In the genomic region with DNA sequence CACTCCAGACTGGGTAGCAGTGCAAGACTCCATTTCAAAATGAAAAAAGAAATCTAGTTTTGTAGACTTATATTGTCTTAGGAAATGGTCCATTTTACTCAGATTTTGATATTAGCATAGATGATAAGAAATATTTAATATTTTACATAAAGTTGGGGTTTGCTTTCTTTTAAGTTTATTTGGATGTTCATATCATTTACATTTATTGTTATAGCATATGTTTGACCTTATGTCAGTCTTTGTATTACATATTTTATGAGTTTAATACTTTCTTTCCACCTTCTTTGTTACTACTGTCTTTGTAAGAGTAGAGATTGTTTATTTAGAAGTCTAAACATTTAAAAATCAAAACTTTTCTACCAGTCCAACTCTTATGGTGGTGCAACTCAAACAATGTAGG, we compare ENCODE assay signal across 34 cellular contexts.
DNase-seq lines count a peak whose midpoint lies in the region; ATAC-seq, FAIRE-seq and TF ChIP-seq lines count a peak whose summit lies in the region.
"Had no signal": no experiment of that assay in that cellular context is flagged by ENCODE, and none has a peak within 500 bp of the region (broad histone marks: within the 10 kb centered on the region; RNA-seq: fewer than 3 reads in every experiment).

No MANE protein-coding gene starts in this region.

- no peaks in the 10 kb centered on the region for H4K20me1 ChIP-seq in K562 (replicated peaks; ENCODE audit: control insufficient read depth, insufficient read depth, low read length)
- H4K20me1 ChIP-seq: BLaER1; BLaER1 treated with 17β-estradiol and CSF1 and Interleukin-3, amounts not matched to agents 10 nM and 100 nM had no signal

- ATAC-seq in K562 (no peak), HG03025 (IDR thresholded peaks at IDR 0.05; ENCODE audit: low FRiP score, unreplicated experiment) (no peak)
- ATAC-seq: A549; CD8-positive, alpha-beta T cell had no signal

- TF ChIP-seq POLR2A in K562 (conservative IDR thresholded peaks at IDR 0.05), result no peak

- H2AFZ ChIP-seq in K562 (ENCODE audit: low read depth, low read length), result no peak overlapping the region

- no peak for TF ChIP-seq EP300 in K562 (IDR thresholded peaks at IDR 0.05; ENCODE audit: low read length)

- CTCF ChIA-PET in K562 (lab: Yijun Ruan, JAX; ENCODE audit: low intra/inter-chr PET ratio), result no interaction called here

- no peak overlapping the region for H3K9ac ChIP-seq in K562 (ENCODE audit: insufficient read depth in 1 of 2, low read depth in 2 of 2, low read length in 2 of 2)
- H3K9ac ChIP-seq: BLaER1; BLaER1 treated with 17β-estradiol and CSF1 and Interleukin-3, amounts not matched to agents 10 nM and 100 nM had no signal

- no peaks in the 10 kb centered on the region for H3K4me1 Mint-ChIP-seq in HFFc6 (ENCODE audit: low read depth)
- H3K4me1 Mint-ChIP-seq: B cell; CD14-positive monocyte; CD4-positive, alpha-beta memory T cell; CD4-positive, CD25-positive, alpha-beta regulatory T cell; CD8-positive, alpha-beta memory T cell had no signal

- H3K27me3 ChIP-seq in K562 (ENCODE audit: control insufficient read depth in 2 of 2, insufficient read depth in 2 of 2, low read length in 2 of 2), result no peaks in the 10 kb centered on the region
- H3K27me3 ChIP-seq: BE2C; BLaER1; BLaER1 treated with 17β-estradiol and CSF1 and Interleukin-3, amounts not matched to agents 10 nM and 100 nM had no signal

- no peaks in the 10 kb centered on the region for H3K4me1 ChIP-seq in K562 (replicated peaks in 1 of 2; ENCODE audit: control insufficient read depth in 2 of 2, insufficient read depth in 2 of 2, low read length in 2 of 2)
- H3K4me1 ChIP-seq: A549; BE2C; BLaER1; BLaER1 treated with 17β-estradiol and CSF1 and Interleukin-3, amounts not matched to agents 10 nM and 100 nM; Caco-2 had no signal

- no peak overlapping the region for H3K27ac ChIP-seq in K562 (ENCODE audit: extremely low read depth, low read depth, low read length)
- H3K27ac ChIP-seq: 22Rv1; A549; BLaER1; BLaER1 treated with 17β-estradiol and CSF1 and Interleukin-3, amounts not matched to agents 10 nM and 100 nM; C4-2B had no signal

- H3K36me3 ChIP-seq in K562 (ENCODE audit: control insufficient read depth, insufficient read depth, low read length), result no peaks in the 10 kb centered on the region
- H3K36me3 ChIP-seq: BE2C; BLaER1; BLaER1 treated with 17β-estradiol and CSF1 and Interleukin-3, amounts not matched to agents 10 nM and 100 nM had no signal

- H3K4me3 Mint-ChIP-seq in HFFc6, result no peak overlapping the region
- H3K4me3 Mint-ChIP-seq: B cell; CD14-positive monocyte; CD4-positive, alpha-beta memory T cell; CD4-positive, alpha-beta T cell; CD4-positive, CD25-positive, alpha-beta regulatory T cell; CD8-positive, alpha-beta memory T cell; CD8-positive, alpha-beta T cell had no signal

- DNase-seq in K562 (ENCODE audit: extremely low read depth in 1 of 4, low spot score in 3 of 4) (no peak), AG20443 (ENCODE audit: low spot score) (no peak), HFFc6 (no peak)
- DNase-seq: 8988T; ACHN; AML-193; BE2C; C1 segment of cervical spinal cord; Caco-2; Calu3; CD4-positive, alpha-beta memory T cell; CD4-positive, alpha-beta T cell; CD4-positive, CD25-positive, alpha-beta regulatory T cell; CD8-positive, alpha-beta memory T cell; CD8-positive, alpha-beta T cell; COR-L47; DMS 273 treated with DMSO at 0.1 percent for 48 hours; DMS153; DMS53; DMS79; DMS79 treated with DMSO at 0.1 percent for 48 hours; DND-41; EL had no signal

- peaks cover 5% of the 10 kb centered on the region for H3K9me3 ChIP-seq in K562 (replicated peaks; ENCODE audit: control insufficient read depth, insufficient read depth, low read depth, low read length)
- H3K9me3 ChIP-seq: A549; BE2C; BLaER1; BLaER1 treated with 17β-estradiol and CSF1 and Interleukin-3, amounts not matched to agents 10 nM and 100 nM; Caco-2 had no signal

- peak; percentile 6 for FAIRE-seq in G401.6 (lab: Jason Lieb, UNC)
- FAIRE-seq in K562 (lab: Jason Lieb, UNC), result no peak
- peak; percentile 24 for FAIRE-seq in colon (lab: Jason Lieb, UNC)
- FAIRE-seq: A549, D721Med had no signal

- H3K27me3 Mint-ChIP-seq in HFFc6 (ENCODE audit: insufficient read depth), result no peaks in the 10 kb centered on the region; the same call in 1 of the 2 replicates
- H3K27me3 Mint-ChIP-seq: CD4-positive, alpha-beta T cell had no signal

- no peak overlapping the region for H3K4me2 ChIP-seq in K562 (ENCODE audit: insufficient read depth, low read length)
- H3K4me2 ChIP-seq: A549; BLaER1; BLaER1 treated with 17β-estradiol and CSF1 and Interleukin-3, amounts not matched to agents 10 nM and 100 nM had no signal

- no TSS peak for BruUV-seq in K562 (replicated peaks; lab: Mats Ljungman, UMichigan)

- TF ChIP-seq CTCF in K562 (IDR thresholded peaks at IDR 0.05 in 2 of 3, conservative IDR thresholded peaks at IDR 0.05 in 1 of 3; ENCODE audit: insufficient read depth in 2 of 3, low read depth in 1 of 3, low read length in 3 of 3), result no peak
- TF ChIP-seq CTCF in HFFc6 (IDR thresholded peaks at IDR 0.05), result no peak

- in situ Hi-C loops in K562 (cut with MboI), result no loop called here

- no peaks in the 10 kb centered on the region for H3K9me1 ChIP-seq in K562 (ENCODE audit: control insufficient read depth, insufficient read depth, low read length)

- peaks cover 4% of the 10 kb centered on the region; the same call in 1 of the 2 replicates for H3K36me3 Mint-ChIP-seq in HFFc6 (ENCODE audit: low read depth)
- H3K36me3 Mint-ChIP-seq: CD14-positive monocyte; CD4-positive, alpha-beta memory T cell; CD4-positive, CD25-positive, alpha-beta regulatory T cell; CD8-positive, alpha-beta memory T cell; CD8-positive, alpha-beta T cell had no signal

- H3K79me2 ChIP-seq in K562 (ENCODE audit: control insufficient read depth, insufficient read depth, low read length), result no peaks in the 10 kb centered on the region

- H3K27ac Mint-ChIP-seq in HFFc6, result no peak overlapping the region
- H3K27ac Mint-ChIP-seq: B cell; CD14-positive monocyte; CD4-positive, alpha-beta memory T cell; CD4-positive, alpha-beta T cell; CD4-positive, CD25-positive, alpha-beta regulatory T cell; CD8-positive, alpha-beta memory T cell; CD8-positive, alpha-beta T cell had no signal

- POLR2A ChIA-PET in K562 (lab: Yijun Ruan, JAX), result no interaction called here

- no peak for TF ChIP-seq RAD21 in K562 (CRISPR knock-in tag; conservative IDR thresholded peaks at IDR 0.05 in 1 of 2, IDR thresholded peaks at IDR 0.05 in 1 of 2)

- intact Hi-C loops in K562 (cut with micrococcal nuclease), result no loop called here

- peaks cover 34% of the 10 kb centered on the region for H3K9me3 Mint-ChIP-seq in HFFc6
- H3K9me3 Mint-ChIP-seq: CD4-positive, alpha-beta T cell; CD8-positive, alpha-beta T cell had no signal

- H3K4me3 ChIP-seq in K562, result no peak overlapping the region
- H3K4me3 ChIP-seq: A549; BLaER1; BLaER1 treated with 17β-estradiol and CSF1 and Interleukin-3, amounts not matched to agents 10 nM and 100 nM had no signal

TF ChIP-seq in K562, 482 proteins besides CTCF, POLR2A, EP300 and RAD21 (continues in another document):
- TF ChIP-seq TARDBP (IDR thresholded peaks at IDR 0.05), result no peak
- no peak for TF ChIP-seq POLR3G (IDR thresholded peaks at IDR 0.05; ENCODE audit: extremely low read depth, insufficient read length, insufficient replicate concordance)
- TF ChIP-seq, protein P1, sequence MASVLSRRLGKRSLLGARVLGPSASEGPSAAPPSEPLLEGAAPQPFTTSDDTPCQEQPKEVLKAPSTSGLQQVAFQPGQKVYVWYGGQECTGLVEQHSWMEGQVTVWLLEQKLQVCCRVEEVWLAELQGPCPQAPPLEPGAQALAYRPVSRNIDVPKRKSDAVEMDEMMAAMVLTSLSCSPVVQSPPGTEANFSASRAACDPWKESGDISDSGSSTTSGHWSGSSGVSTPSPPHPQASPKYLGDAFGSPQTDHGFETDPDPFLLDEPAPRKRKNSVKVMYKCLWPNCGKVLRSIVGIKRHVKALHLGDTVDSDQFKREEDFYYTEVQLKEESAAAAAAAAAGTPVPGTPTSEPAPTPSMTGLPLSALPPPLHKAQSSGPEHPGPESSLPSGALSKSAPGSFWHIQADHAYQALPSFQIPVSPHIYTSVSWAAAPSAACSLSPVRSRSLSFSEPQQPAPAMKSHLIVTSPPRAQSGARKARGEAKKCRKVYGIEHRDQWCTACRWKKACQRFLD (CRISPR knock-in tag; IDR thresholded peaks at IDR 0.05), result no peak
- no peak for TF ChIP-seq SREBF2 (CRISPR knock-in tag; IDR thresholded peaks at IDR 0.05)
- peak; percentile 97 for TF ChIP-seq ZNF507 (tag; conservative IDR thresholded peaks at IDR 0.05)
- TF ChIP-seq, protein P2, sequence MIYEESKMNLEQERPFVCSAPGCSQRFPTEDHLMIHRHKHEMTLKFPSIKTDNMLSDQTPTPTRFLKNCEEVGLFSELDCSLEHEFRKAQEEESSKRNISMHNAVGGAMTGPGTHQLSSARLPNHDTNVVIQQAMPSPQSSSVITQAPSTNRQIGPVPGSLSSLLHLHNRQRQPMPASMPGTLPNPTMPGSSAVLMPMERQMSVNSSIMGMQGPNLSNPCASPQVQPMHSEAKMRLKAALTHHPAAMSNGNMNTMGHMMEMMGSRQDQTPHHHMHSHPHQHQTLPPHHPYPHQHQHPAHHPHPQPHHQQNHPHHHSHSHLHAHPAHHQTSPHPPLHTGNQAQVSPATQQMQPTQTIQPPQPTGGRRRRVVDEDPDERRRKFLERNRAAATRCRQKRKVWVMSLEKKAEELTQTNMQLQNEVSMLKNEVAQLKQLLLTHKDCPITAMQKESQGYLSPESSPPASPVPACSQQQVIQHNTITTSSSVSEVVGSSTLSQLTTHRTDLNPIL (CRISPR knock-in tag; IDR thresholded peaks at IDR 0.05), result no peak
